Comparison of ENCODE assay signal across 4 cellular contexts in genomic region chr17:64430027-64430426, GRCh38. TPM values are rescaled to one million over a fixed set of nuclear protein-coding genes. Genes with fewer than 3 reads are reported as not detected.
"Had no signal": no experiment of that assay in that cellular context is flagged by ENCODE, and none has a peak within 500 bp of the region (broad histone marks: within the 10 kb centered on the region; RNA-seq: fewer than 3 reads in every experiment).

No MANE protein-coding gene starts in this region.

RNA-seq across cellular contexts. Expression of gene MILR1, which starts 18.9 kb away (rescaled TPM):
- total RNA-seq: GM23338, H1, H9 had no signal

RNA-seq across cellular contexts. Expression of gene PECAM1, which starts 39.4 kb away (rescaled TPM):
- total RNA-seq: GM23338, IMR-90 had no signal
